ENCODE assay signal across 8 cellular contexts in genomic region chr17:35242805-35243458, GRCh38. TPM values are rescaled to one million over a fixed set of nuclear protein-coding genes. Genes with fewer than 3 reads are reported as not detected.
DNase-seq lines count a peak whose midpoint lies in the region; ATAC-seq, FAIRE-seq and TF ChIP-seq lines count a peak whose summit lies in the region.

Gene SLFN5 (plus strand): TSS chr17:35243072. CDS start chr17:35258691, 15,619 bp downstream.

- DNase-seq in G401 (ENCODE audit: low spot score) (peak; percentile 89), H7 (peak; percentile 95), M059J (ENCODE audit: low read depth) (peak; percentile 87), T follicular helper cell (ENCODE audit: low read depth) (peak; percentile 91), adipocyte (ENCODE audit: low read depth) (peak; percentile 95), cardiac muscle cell (ENCODE audit: low read depth in 1 of 2, low spot score in 1 of 2) (peak; percentile 93 to 94), pancreas (peak; percentile 91 to 96 (median 94)), thyroid gland (peak; percentile 97)

- H3K27me3 ChIP-seq in H7 (ENCODE audit: control insufficient read depth, insufficient read depth, low read length) (no peaks in the 10 kb centered on the region; the same call in 1 of the 2 replicates), adipocyte (replicated peaks; ENCODE audit: control insufficient read depth, insufficient read depth, low read length) (no peaks in the 10 kb centered on the region), cardiac muscle cell (no peaks in the 10 kb centered on the region), pancreas (no peaks in the 10 kb centered on the region), thyroid gland (no peaks in the 10 kb centered on the region)

- peak; percentile 95 to 97 (median 96) for ATAC-seq in pancreas

- peak; percentile 47 for FAIRE-seq in pancreas (lab: Jason Lieb, UNC)

- peak within 1 kb of the TSS; percentile 96 for H3K9ac ChIP-seq in adipocyte (ENCODE audit: low read length)

- intact Hi-C loops in pancreas (cut with DNase I) (no loop called here), thyroid gland (cut with DNase I) (loop anchor here (10.0 kb wide), 4 partner anchors 122 to 322 kb away; partner anchors contain the start of genes LIG3 and SLFN14)

- H3K36me3 ChIP-seq in H7 (replicated peaks; ENCODE audit: control insufficient read depth, insufficient read depth, low read length) (no peaks in the 10 kb centered on the region), adipocyte (ENCODE audit: control insufficient read depth, insufficient read depth, low read length, severe bottlenecking) (peaks cover 11% of the 10 kb centered on the region), cardiac muscle cell (no peaks in the 10 kb centered on the region), pancreas (no peaks in the 10 kb centered on the region), thyroid gland (no peaks in the 10 kb centered on the region)

- H3K9me3 ChIP-seq in adipocyte (ENCODE audit: control insufficient read depth, low read length): no peaks in the 10 kb centered on the region
- H3K9me3 ChIP-seq in cardiac muscle cell (ENCODE audit: low read depth): no peaks in the 10 kb centered on the region
- no peaks in the 10 kb centered on the region for H3K9me3 ChIP-seq in pancreas
- H3K9me3 ChIP-seq in thyroid gland: no peaks in the 10 kb centered on the region

- H3K4me1 ChIP-seq in adipocyte (ENCODE audit: control insufficient read depth, insufficient read depth, low read length): peaks cover 36% of the 10 kb centered on the region
- H3K4me1 ChIP-seq in cardiac muscle cell (ENCODE audit: low read depth): peaks cover 18% of the 10 kb centered on the region
- H3K4me1 ChIP-seq in pancreas: peaks cover 0 to 16% (median 0%) of the 10 kb centered on the region in 3 donors
- peaks cover 18 to 19% of the 10 kb centered on the region in 2 donors for H3K4me1 ChIP-seq in thyroid gland

- H3K4me3 ChIP-seq in H7 (ENCODE audit: insufficient read depth, low read depth, low read length): peak within 1 kb of the TSS; percentile 80
- H3K4me3 ChIP-seq in adipocyte (ENCODE audit: low read length): peak within 1 kb of the TSS; percentile 96
- H3K4me3 ChIP-seq in cardiac muscle cell: peak within 1 kb of the TSS; percentile 63
- peak within 1 kb of the TSS; percentile 56 to 71 (median 66) for H3K4me3 ChIP-seq in pancreas
- peak within 1 kb of the TSS; percentile 34 to 96 (median 52) for H3K4me3 ChIP-seq in thyroid gland (replicated peaks in 1 of 3)

- H3K27ac ChIP-seq in cardiac muscle cell (peak within 1 kb of the TSS; percentile 92), pancreas (peak within 1 kb of the TSS; percentile 81 to 96 (median 84)), thyroid gland (peak within 1 kb of the TSS; percentile 87 to 99 (median 98))

- WGBS in pancreas, 2 donors: 0 to 1% methylated on average over 38 to 39 of the region's 39 CpGs
- WGBS in thyroid gland, 2 donors: 1% methylated on average over 29 to 36 of the region's 39 CpGs

- TF ChIP-seq POLR2A in thyroid gland (IDR thresholded peaks at IDR 0.05): peak; percentile 95 to 98

- TF ChIP-seq CTCF in cardiac muscle cell (IDR thresholded peaks at IDR 0.05; ENCODE audit: low read depth, low read length): no peak
- no peak for TF ChIP-seq CTCF in pancreas (IDR thresholded peaks at IDR 0.05)
- no peak for TF ChIP-seq CTCF in thyroid gland (IDR thresholded peaks at IDR 0.05)

- in situ Hi-C loops in G401 (cut with HindIII; ENCODE audit: low sequenced_read_pairs): no loop called here

RNA-seq across cellular contexts. Expression of gene SLFN5, which starts in this region (rescaled TPM):
- 0.06 and 0.54 TPM in 2 replicates for total RNA-seq in G401 (2014; rRNA removed; shearing (Covaris generic))
- 8.2 and 9.2 TPM in 2 replicates for total RNA-seq in H7 (2014; rRNA removed; shearing (Covaris generic))
- 52.8 and 79.4 TPM in 2 replicates for total RNA-seq in M059J (2014; rRNA removed; shearing (Covaris generic))
- total RNA-seq in cardiac muscle cell (6.2 and 8.3 TPM in 2 replicates), pancreas (10 to 100 TPM in 2 of 6 donors, 1 to 10 TPM in 4; 5.7 to 18.8 (median 7.1) TPM), thyroid gland (10 to 100 TPM; 12.1 to 30.1 (median 17.7) TPM)
- polyA plus RNA-seq in cardiac muscle cell (2.7 and 8.9 TPM in 2 replicates), pancreas (1 to 10 TPM; 1.9 to 2.0 TPM)

Comparison
In these comparisons a context has a peak if more than half of its experiments do, and no peak if none do; other contexts are left out.
1. Peak in every context shown above with its lines: DNase-seq, ATAC-seq, H3K4me3 ChIP-seq and H3K27ac ChIP-seq.
2. Peak in DNase-seq in G401; RNA of the gene not detected or under 1 TPM.